Comparison of ENCODE assay signal across 25 cellular contexts in the genomic region with DNA sequence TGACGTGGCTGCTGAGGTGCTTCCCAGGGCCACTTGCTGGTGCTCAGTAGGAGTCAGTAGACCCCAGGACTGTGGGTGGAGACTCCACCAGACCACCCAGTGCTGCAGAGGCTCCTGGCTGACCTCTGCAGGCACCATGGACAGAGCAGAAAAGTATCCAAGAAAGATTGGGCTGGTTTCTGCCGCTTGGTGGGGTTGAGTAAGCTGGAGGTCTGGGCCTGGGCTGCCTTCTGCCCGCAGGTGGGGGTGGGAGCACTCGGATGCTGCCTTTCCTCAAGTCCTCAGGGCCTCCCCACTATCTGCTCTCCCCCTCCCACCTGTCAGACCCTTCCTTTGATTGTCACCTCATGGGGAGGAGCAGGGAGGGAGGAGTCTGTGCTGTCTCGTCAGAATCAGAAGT.
"Had no signal": no experiment of that assay in that cellular context is flagged by ENCODE, and none has a peak within 500 bp of the region (broad histone marks: within the 10 kb centered on the region; RNA-seq: fewer than 3 reads in every experiment).

No MANE protein-coding gene starts in this region.

- DNase-seq: effector CD8-positive, alpha-beta T cell; endodermal cell; foreskin keratinocyte; kidney; natural killer cell; sigmoid colon; spleen; stimulated activated naive B cell treated with anti-CD40 and anti-IgM and Interleukin-4, amounts not matched to agents 10 μg/mL and 1 μg/mL and 100 μg/mL, for 72 hours had no signal

- FAIRE-seq: kidney had no signal

- H3K4me1 Mint-ChIP-seq: memory B cell; stimulated activated naive B cell treated with anti-CD40 and anti-IgM and Interleukin-4, amounts not matched to agents 10 μg/mL and 1 μg/mL and 100 μg/mL, for 72 hours had no signal

- H3K36me3 ChIP-seq: gastroesophageal sphincter, heart left ventricle, neutrophil, sigmoid colon, spleen, thoracic aorta, tibial nerve, upper lobe of left lung, vagina had no signal

- H3K4me3 Mint-ChIP-seq: endodermal cell; memory B cell; natural killer cell; stimulated activated naive B cell treated with anti-CD40 and anti-IgM and Interleukin-4, amounts not matched to agents 10 μg/mL and 1 μg/mL and 100 μg/mL, for 72 hours; stimulated activated naive CD8-positive, alpha-beta T cell treated with anti-CD3 and anti-CD28 coated beads, Interleukin-15, Interleukin-2, amounts not matched to agents 100 ng/mL and 50 ng/mL, for 24 hours had no signal

- H3K9ac ChIP-seq: parathyroid adenoma had no signal

- H3K27ac ChIP-seq: dorsolateral prefrontal cortex, epithelial cell of prostate, foreskin keratinocyte, gastroesophageal sphincter, heart left ventricle, hepatocyte, neutrophil, parathyroid adenoma, sigmoid colon, spleen, thoracic aorta, tibial nerve, upper lobe of left lung, vagina had no signal

- H3K79me2 ChIP-seq: hepatocyte, parathyroid adenoma had no signal

- H3K27me3 ChIP-seq: dorsolateral prefrontal cortex, foreskin keratinocyte, hepatocyte, sigmoid colon, tibial nerve, upper lobe of left lung, vagina had no signal

- H3K9me3 ChIP-seq: neutrophil, thoracic aorta had no signal

- H3K4me3 ChIP-seq: dorsolateral prefrontal cortex, gastroesophageal sphincter, heart left ventricle, hepatocyte, lung, sigmoid colon, spleen, thoracic aorta, tibial nerve, upper lobe of left lung, vagina had no signal

- H3K27ac Mint-ChIP-seq: endodermal cell; memory B cell; natural killer cell; progenitor cell of endocrine pancreas; stimulated activated naive B cell treated with anti-CD40 and anti-IgM and Interleukin-4, amounts not matched to agents 10 μg/mL and 1 μg/mL and 100 μg/mL, for 72 hours; stimulated activated naive CD8-positive, alpha-beta T cell treated with anti-CD3 and anti-CD28 coated beads, Interleukin-15, Interleukin-2, amounts not matched to agents 100 ng/mL and 50 ng/mL, for 24 hours had no signal

- H2AFZ ChIP-seq: hepatocyte, parathyroid adenoma had no signal

- ATAC-seq: esophagus mucosa; foreskin keratinocyte; gastroesophageal sphincter; heart left ventricle; left lobe of liver; natural killer cell; stimulated activated naive B cell treated with anti-CD40 and anti-IgM and Interleukin-4, amounts not matched to agents 10 μg/mL and 1 μg/mL and 100 μg/mL, for 72 hours had no signal

- H3K4me1 ChIP-seq: foreskin keratinocyte, gastroesophageal sphincter, sigmoid colon, tibial nerve, upper lobe of left lung, vagina had no signal

- H3K4me2 ChIP-seq: hepatocyte had no signal
